In the genomic region with DNA sequence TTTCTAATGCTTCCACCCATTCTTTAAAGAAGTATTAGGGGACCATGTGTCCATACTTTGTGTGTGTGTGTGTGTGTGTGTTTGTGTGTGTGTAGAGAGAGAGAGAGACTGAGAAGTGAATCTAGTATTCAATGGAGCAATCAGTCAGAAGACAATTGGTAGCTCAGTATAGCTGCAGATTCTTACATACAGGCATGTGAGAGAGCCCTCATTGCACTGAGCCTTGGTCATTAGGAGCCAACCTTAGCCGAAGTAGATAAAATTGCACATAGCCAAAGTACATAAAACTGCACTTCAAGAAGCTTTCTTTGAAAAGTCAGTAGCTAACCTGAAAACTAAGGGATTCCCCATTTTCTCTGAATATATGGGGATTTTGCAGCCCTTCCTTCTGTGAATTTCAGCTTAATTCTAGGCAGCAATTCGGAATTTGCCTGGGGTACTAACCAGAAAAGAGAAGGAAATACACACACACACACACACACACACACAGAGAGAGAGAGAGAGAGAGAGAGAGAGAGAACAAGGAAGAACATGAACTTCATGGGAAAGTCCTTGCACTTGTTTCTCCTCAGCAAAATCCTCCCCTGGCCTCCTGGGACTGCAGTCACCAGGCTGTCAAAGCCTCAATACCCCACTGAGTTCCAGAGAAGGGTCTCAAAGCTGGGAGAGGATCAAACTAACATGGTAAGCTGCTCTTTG, we compare ENCODE assay signal across 17 cellular contexts. TPM values are rescaled to one million over a fixed set of nuclear protein-coding genes. Genes with fewer than 3 reads are reported as not detected.
A peak's percentile ranks its signal among the peaks of the same experiment; 100 is the strongest.
DNase-seq lines count a peak whose midpoint lies in the region; ATAC-seq, FAIRE-seq and TF ChIP-seq lines count a peak whose summit lies in the region.
"Had no signal": no experiment of that assay in that cellular context is flagged by ENCODE, and none has a peak within 500 bp of the region (broad histone marks: within the 10 kb centered on the region; RNA-seq: fewer than 3 reads in every experiment).

No MANE protein-coding gene starts in this region.

- TF ChIP-seq CTCF in natural killer cell (IDR thresholded peaks at IDR 0.05) (no peak), WERI-Rb-1 (IDR thresholded peaks at IDR 0.05; ENCODE audit: low read depth, low read length) (no peak), type B pancreatic cell (conservative IDR thresholded peaks at IDR 0.05) (no peak), left ventricle myocardium inferior (IDR thresholded peaks at IDR 0.05; ENCODE audit: borderline replicate concordance) (no peak)

- peaks cover 12 to 23% of the 10 kb centered on the region in 2 donors for H3K4me1 Mint-ChIP-seq in natural killer cell treated with Interleukin-12 subunit alpha and Interleukin-12 subunit beta and Interleukin-15 and Interleukin-18, amount 100 ng/mL, for 72 hours (ENCODE audit: low read depth in 2 of 2)
- H3K4me1 Mint-ChIP-seq in natural killer cell, result peaks cover 0 to 12% of the 10 kb centered on the region in 2 donors
- peaks cover 12% of the 10 kb centered on the region for H3K4me1 Mint-ChIP-seq in type B pancreatic cell (ENCODE audit: unreplicated experiment)
- peaks cover 18% of the 10 kb centered on the region for H3K4me1 Mint-ChIP-seq in activated CD4-positive, alpha-beta memory T cell treated with anti-CD3 and anti-CD28 coated beads, Interleukin-2, amount 10 ng/mL, durations not matched to agents 7 days and 5 days

- ATAC-seq in natural killer cell treated with Interleukin-12 subunit alpha and Interleukin-12 subunit beta and Interleukin-15 and Interleukin-18, amount 100 ng/mL, for 72 hours, result peak in 1 of 2 donors; percentile 59
- ATAC-seq in natural killer cell, result no peak
- ATAC-seq: activated CD8-positive, alpha-beta T cell treated with anti-CD3 and anti-CD28 coated beads, Interleukin-2, amount 10 ng/mL, durations not matched to agents 7 days and 5 days; Panc1 had no signal

- H3K27ac ChIP-seq in WERI-Rb-1 (peak overlapping the region; percentile 86), layer of hippocampus (ENCODE audit: low read depth, low read length) (peak overlapping the region; percentile 77), left ventricle myocardium inferior (replicated peaks) (no peak overlapping the region)
- H3K27ac ChIP-seq: breast epithelium, heart left ventricle, right lobe of liver had no signal

- H3K27me3 ChIP-seq in WERI-Rb-1 (ENCODE audit: insufficient read depth, low read depth, severe bottlenecking) (no peaks in the 10 kb centered on the region), layer of hippocampus (ENCODE audit: control insufficient read depth, insufficient read depth, low read length) (peaks cover 2% of the 10 kb centered on the region), left ventricle myocardium inferior (ENCODE audit: low read depth) (peaks cover 98% of the 10 kb centered on the region)

- H3K9me3 ChIP-seq in WERI-Rb-1 (ENCODE audit: severe bottlenecking), result no peaks in the 10 kb centered on the region
- no peaks in the 10 kb centered on the region for H3K9me3 ChIP-seq in left ventricle myocardium inferior (replicated peaks)
- H3K9me3 ChIP-seq: breast epithelium, heart left ventricle, right lobe of liver had no signal

- H3K4me1 ChIP-seq in left ventricle myocardium inferior, result peaks cover 17% of the 10 kb centered on the region
- H3K4me1 ChIP-seq: breast epithelium had no signal

- peaks cover 18% of the 10 kb centered on the region for H3K36me3 Mint-ChIP-seq in natural killer cell treated with Interleukin-12 subunit alpha and Interleukin-12 subunit beta and Interleukin-15 and Interleukin-18, amount 100 ng/mL, for 72 hours
- H3K36me3 Mint-ChIP-seq in natural killer cell (no peaks in the 10 kb centered on the region), type B pancreatic cell (no peaks in the 10 kb centered on the region)
- peaks cover 67% of the 10 kb centered on the region for H3K36me3 Mint-ChIP-seq in activated CD4-positive, alpha-beta memory T cell treated with anti-CD3 and anti-CD28 coated beads, Interleukin-2, amount 10 ng/mL, durations not matched to agents 7 days and 5 days (ENCODE audit: low read depth)

- FAIRE-seq in RCC 7860 (lab: Jason Lieb, UNC), result no peak
- FAIRE-seq: islet of Langerhans had no signal

- peaks cover 21 to 27% of the 10 kb centered on the region in 2 donors for H3K27me3 Mint-ChIP-seq in natural killer cell treated with Interleukin-12 subunit alpha and Interleukin-12 subunit beta and Interleukin-15 and Interleukin-18, amount 100 ng/mL, for 72 hours
- peaks cover 50 to 55% of the 10 kb centered on the region in 2 donors for H3K27me3 Mint-ChIP-seq in natural killer cell (ENCODE audit: low read depth in 2 of 2)
- H3K27me3 Mint-ChIP-seq in type B pancreatic cell, result peaks cover 98% of the 10 kb centered on the region
- H3K27me3 Mint-ChIP-seq in activated CD4-positive, alpha-beta memory T cell treated with anti-CD3 and anti-CD28 coated beads, Interleukin-2, amount 10 ng/mL, durations not matched to agents 7 days and 5 days, result peaks cover 14% of the 10 kb centered on the region

- H3K4me3 ChIP-seq in WERI-Rb-1 (ENCODE audit: low read depth, low read length), result peak overlapping the region; percentile 93
- no peak overlapping the region for H3K4me3 ChIP-seq in left ventricle myocardium inferior
- H3K4me3 ChIP-seq: breast epithelium, right lobe of liver had no signal

- H3K36me3 ChIP-seq in WERI-Rb-1 (peaks cover 24% of the 10 kb centered on the region), left ventricle myocardium inferior (no peaks in the 10 kb centered on the region)
- H3K36me3 ChIP-seq: breast epithelium, heart left ventricle, right lobe of liver had no signal

- POLR2A ChIA-PET in activated CD4-positive, alpha-beta memory T cell treated with anti-CD3 and anti-CD28 coated beads, Interleukin-2, amount 10 ng/mL, durations not matched to agents 7 days and 5 days (lab: Charles Lee), result interaction anchor here (1.1 to 2.2 kb wide), 2 partner anchors 7 to 11 kb away, joined by 6 to 10 read pairs; no protein-coding TSS in a partner anchor

- H3K9me3 Mint-ChIP-seq in natural killer cell treated with Interleukin-12 subunit alpha and Interleukin-12 subunit beta and Interleukin-15 and Interleukin-18, amount 100 ng/mL, for 72 hours, result no peaks in the 10 kb centered on the region
- no peaks in the 10 kb centered on the region for H3K9me3 Mint-ChIP-seq in natural killer cell
- H3K9me3 Mint-ChIP-seq in type B pancreatic cell, result no peaks in the 10 kb centered on the region
- no peaks in the 10 kb centered on the region for H3K9me3 Mint-ChIP-seq in activated CD4-positive, alpha-beta memory T cell treated with anti-CD3 and anti-CD28 coated beads, Interleukin-2, amount 10 ng/mL, durations not matched to agents 7 days and 5 days

- CTCF ChIA-PET in activated CD4-positive, alpha-beta memory T cell treated with anti-CD3 and anti-CD28 coated beads, Interleukin-2, amount 10 ng/mL, durations not matched to agents 7 days and 5 days (lab: Charles Lee), result interaction anchor here (0.6 to 8.9 kb wide), 8 partner anchors 10 to 1309 kb away, joined by 3 to 135 read pairs (median 3); no protein-coding TSS in a partner anchor

- no peak for DNase-seq in natural killer cell treated with Interleukin-12 subunit alpha and Interleukin-12 subunit beta and Interleukin-15 and Interleukin-18, amount 100 ng/mL, for 72 hours (ENCODE audit: low spot score)
- no peak for DNase-seq in natural killer cell
- no peak for DNase-seq in WERI-Rb-1
- no peak for DNase-seq in type B pancreatic cell (ENCODE audit: extremely low spot score, unreplicated experiment)
- no peak for DNase-seq in left ventricle myocardium inferior
- no peak for DNase-seq in RCC 7860 (ENCODE audit: low spot score)
- DNase-seq in activated CD4-positive, alpha-beta memory T cell treated with anti-CD3 and anti-CD28 coated beads, Interleukin-2, amount 10 ng/mL, durations not matched to agents 7 days and 5 days, result no peak
- DNase-seq: activated CD8-positive, alpha-beta T cell treated with anti-CD3 and anti-CD28 coated beads, Interleukin-2, amount 10 ng/mL, durations not matched to agents 7 days and 5 days; activated T-cell treated with anti-CD3 and anti-CD28 coated beads, Interleukin-2, amount 50 U/mL, for 48 hours; EL; heart left ventricle; NCI-H1048; right lobe of liver had no signal

- peak overlapping the region; percentile 14 for H3K4me3 Mint-ChIP-seq in natural killer cell treated with Interleukin-12 subunit alpha and Interleukin-12 subunit beta and Interleukin-15 and Interleukin-18, amount 100 ng/mL, for 72 hours
- H3K4me3 Mint-ChIP-seq in natural killer cell, result no peak overlapping the region
- H3K4me3 Mint-ChIP-seq in type B pancreatic cell, result peak overlapping the region; percentile 81
- H3K4me3 Mint-ChIP-seq in activated CD4-positive, alpha-beta memory T cell treated with anti-CD3 and anti-CD28 coated beads, Interleukin-2, amount 10 ng/mL, durations not matched to agents 7 days and 5 days, result no peak overlapping the region

- intact Hi-C loops in natural killer cell (cut with micrococcal nuclease), result no loop called here
- intact Hi-C loops in left ventricle myocardium inferior (cut with micrococcal nuclease), result no loop called here

- H3K27ac Mint-ChIP-seq in natural killer cell treated with Interleukin-12 subunit alpha and Interleukin-12 subunit beta and Interleukin-15 and Interleukin-18, amount 100 ng/mL, for 72 hours, result peak overlapping the region; percentile 27 to 70
- H3K27ac Mint-ChIP-seq in natural killer cell (no peak overlapping the region), type B pancreatic cell (no peak overlapping the region)
- H3K27ac Mint-ChIP-seq in activated CD4-positive, alpha-beta memory T cell treated with anti-CD3 and anti-CD28 coated beads, Interleukin-2, amount 10 ng/mL, durations not matched to agents 7 days and 5 days, result no peak overlapping the region
- H3K27ac Mint-ChIP-seq: activated CD8-positive, alpha-beta T cell treated with anti-CD3 and anti-CD28 coated beads, Interleukin-2, amount 10 ng/mL, durations not matched to agents 7 days and 5 days had no signal

RNA-seq across cellular contexts. Expression of a gene that starts 1.7 kb away (rescaled TPM):
- 10 to 100 TPM; 12.3 to 15.5 TPM for total RNA-seq in natural killer cell treated with Interleukin-12 subunit alpha and Interleukin-12 subunit beta and Interleukin-15 and Interleukin-18, amount 100 ng/mL, for 72 hours
- total RNA-seq in natural killer cell, result 1 to 10 TPM; 5.8 to 6.2 (median 6.0) TPM
- 1.5 and 6.2 TPM in 2 replicates for total RNA-seq in type B pancreatic cell (ENCODE audit: low replicate concordance)
- total RNA-seq in left ventricle myocardium inferior, result 0.66 TPM
- total RNA-seq in activated CD4-positive, alpha-beta memory T cell treated with anti-CD3 and anti-CD28 coated beads, Interleukin-2, amount 10 ng/mL, durations not matched to agents 7 days and 5 days, result 10 to 100 TPM; 18.9 to 21.9 TPM

Comparison
In these comparisons a context has a peak if more than half of its experiments do, and no peak if none do; other contexts are left out.
1. H3K27ac Mint-ChIP-seq: peak in natural killer cell treated with Interleukin-12 subunit alpha and Interleukin-12 subunit beta and Interleukin-15 and Interleukin-18, amount 100 ng/mL, for 72 hours (2 of 2); none in natural killer cell (0 of 2), type B pancreatic cell (single experiment) and activated CD4-positive, alpha-beta memory T cell treated with anti-CD3 and anti-CD28 coated beads, Interleukin-2, amount 10 ng/mL, durations not matched to agents 7 days and 5 days (single experiment).
2. H3K4me3 Mint-ChIP-seq: peak in natural killer cell treated with Interleukin-12 subunit alpha and Interleukin-12 subunit beta and Interleukin-15 and Interleukin-18, amount 100 ng/mL, for 72 hours (single experiment) and type B pancreatic cell (single experiment); none in natural killer cell (single experiment) and activated CD4-positive, alpha-beta memory T cell treated with anti-CD3 and anti-CD28 coated beads, Interleukin-2, amount 10 ng/mL, durations not matched to agents 7 days and 5 days (single experiment).